Comparison of ENCODE assay signal across 1 cellular context in genomic region chr4:168129046-168129772, GRCh38.
TF ChIP-seq lines count a peak whose summit lies in the region.

No MANE protein-coding gene starts in this region.

TF ChIP-seq in IMR-90, 13 proteins besides CTCF, POLR2A, EP300 and RAD21 (continued from another document):
- no peak for TF ChIP-seq USF2 (IDR thresholded peaks at IDR 0.05; ENCODE audit: low read depth, low read length)
- no peak for TF ChIP-seq ELK1 (IDR thresholded peaks at IDR 0.05; ENCODE audit: borderline replicate concordance, low read depth, low read length)
- TF ChIP-seq MAZ (IDR thresholded peaks at IDR 0.05; ENCODE audit: borderline replicate concordance, low read depth, low read length), result no peak
- no peak for TF ChIP-seq BHLHE40 (IDR thresholded peaks at IDR 0.05; ENCODE audit: low read depth, low read length)
- TF ChIP-seq SMC3 (IDR thresholded peaks at IDR 0.05; ENCODE audit: low read depth, low read length), result no peak
- no peak for TF ChIP-seq MXI1 (IDR thresholded peaks at IDR 0.05; ENCODE audit: borderline replicate concordance, low read depth, low read length)
- no peak for TF ChIP-seq RFX5 (IDR thresholded peaks at IDR 0.05; ENCODE audit: low read depth, low read length)
- TF ChIP-seq MAFK (IDR thresholded peaks at IDR 0.05; ENCODE audit: low read depth, low read length), result no peak
- TF ChIP-seq FOS (IDR thresholded peaks at IDR 0.05; ENCODE audit: low read depth, low read length), result no peak
- no peak for TF ChIP-seq NFE2L2 (IDR thresholded peaks at IDR 0.05; ENCODE audit: low read depth, low read length)
- no peak for TF ChIP-seq CHD1 (IDR thresholded peaks at IDR 0.05; ENCODE audit: low read depth, low read length)
- TF ChIP-seq RCOR1 (IDR thresholded peaks at IDR 0.05; ENCODE audit: insufficient replicate concordance, low read length), result no peak
